In genomic region chr6:38262041-38262440, GRCh38 we compare ENCODE assay signal across 9 cellular contexts.
DNase-seq lines count a peak whose midpoint lies in the region; ATAC-seq and TF ChIP-seq lines count a peak whose summit lies in the region.
"Had no signal": no experiment of that assay in that cellular context is flagged by ENCODE, and none has a peak within 500 bp of the region (broad histone marks: within the 10 kb centered on the region; RNA-seq: fewer than 3 reads in every experiment).

No MANE protein-coding gene starts in this region.

- H3K4me3 ChIP-seq in right atrium auricular region (no peak overlapping the region), tibial nerve (no peak overlapping the region)

- no peak overlapping the region for H3K9ac ChIP-seq in H9 (ENCODE audit: extremely low read depth, insufficient read length, low read length)

- no peak overlapping the region for H3K14ac ChIP-seq in H9 (ENCODE audit: insufficient read depth, low read length)

- H3K36me3 ChIP-seq in right atrium auricular region (no peaks in the 10 kb centered on the region), tibial nerve (peaks cover 0 to 17% (median 0%) of the 10 kb centered on the region in 3 donors)

- H2BK20ac ChIP-seq in H9 (ENCODE audit: low read depth, low read length, poor library complexity, severe bottlenecking): no peak overlapping the region

- H3K4me1 ChIP-seq in H9 (ENCODE audit: insufficient read depth, low read length): peaks cover 11% of the 10 kb centered on the region; the same call in 1 of the 2 replicates
- peaks cover 0 to 20% of the 10 kb centered on the region in 2 donors for H3K4me1 ChIP-seq in right atrium auricular region
- H3K4me1 ChIP-seq in tibial nerve: peaks cover 0 to 30% (median 10%) of the 10 kb centered on the region in 4 donors

- H3K18ac ChIP-seq in H9 (ENCODE audit: insufficient read length, low read depth, low read length): no peak overlapping the region

- H3K9me3 Mint-ChIP-seq in H9: no peaks in the 10 kb centered on the region
- no peaks in the 10 kb centered on the region for H3K9me3 Mint-ChIP-seq in activated naive CD8-positive, alpha-beta T cell treated with anti-CD3 and anti-CD28 coated beads, Interleukin-2, amount 50 U/mL, for 24 hours

- H3K23me2 ChIP-seq in H9 (ENCODE audit: insufficient read length, low read depth, low read length, poor library complexity, severe bottlenecking): no peaks in the 10 kb centered on the region

- no peaks in the 10 kb centered on the region for H3K36me3 Mint-ChIP-seq in H9 (ENCODE audit: insufficient read depth in 1 of 3, low read depth in 3 of 3)
- peaks cover 8% of the 10 kb centered on the region for H3K36me3 Mint-ChIP-seq in activated naive CD8-positive, alpha-beta T cell treated with anti-CD3 and anti-CD28 coated beads, Interleukin-2, amount 50 U/mL, for 24 hours (ENCODE audit: low read depth)

- no peak overlapping the region for H2BK12ac ChIP-seq in H9 (ENCODE audit: insufficient read length, low read depth, low read length)

- no peak for ATAC-seq in activated naive CD8-positive, alpha-beta T cell treated with anti-CD3 and anti-CD28 coated beads, Interleukin-2, amount 50 U/mL, for 24 hours
- ATAC-seq in sciatic nerve (peak; percentile 34), HG02678 (IDR thresholded peaks at IDR 0.05; ENCODE audit: unreplicated experiment) (no peak)

- H3K79me1 ChIP-seq in H9 (ENCODE audit: insufficient read depth, low read depth, low read length, poor library complexity, severe bottlenecking): no peaks in the 10 kb centered on the region

- H4K91ac ChIP-seq in H9 (ENCODE audit: insufficient read length, low read depth, low read length): no peak overlapping the region

- no peak overlapping the region for H4K5ac ChIP-seq in H9 (ENCODE audit: insufficient read length, low read depth, low read length)

- TF ChIP-seq CTCF in H9 (conservative IDR thresholded peaks at IDR 0.05) (no peak), right atrium auricular region (IDR thresholded peaks at IDR 0.05) (no peak), tibial nerve (IDR thresholded peaks at IDR 0.05) (no peak)

- H3T11ph ChIP-seq in H9 (ENCODE audit: low read length): no peak overlapping the region

- H3K79me2 ChIP-seq in H9 (ENCODE audit: insufficient read depth, low read length): no peaks in the 10 kb centered on the region

- H3K27me3 ChIP-seq in H9 (ENCODE audit: insufficient read depth, low read length): no peaks in the 10 kb centered on the region
- H3K27me3 ChIP-seq in right atrium auricular region: no peaks in the 10 kb centered on the region
- no peaks in the 10 kb centered on the region for H3K27me3 ChIP-seq in tibial nerve

- no peak for TF ChIP-seq EP300 in tibial nerve (IDR thresholded peaks at IDR 0.05)

- intact Hi-C loops in sciatic nerve (cut with DNase I): no loop called here

- H4K20me1 ChIP-seq in H9 (ENCODE audit: control insufficient read depth, insufficient read depth, insufficient read length): no peaks in the 10 kb centered on the region

- WGBS in H9 (ENCODE audit: extremely low coverage, insufficient read length, low lambda C conversion rate): no CpG with 5 or more reads among the region's 1 CpG
- 20 to 38% methylated on average over 1 of the region's 1 CpG for WGBS in tibial nerve, 2 donors

- TF ChIP-seq POLR2A in tibial nerve (IDR thresholded peaks at IDR 0.05): no peak

- no peak overlapping the region for H4K8ac ChIP-seq in H9 (replicated peaks; ENCODE audit: insufficient read length, low read depth, low read length)

- H3K9me3 ChIP-seq in H9 (ENCODE audit: control insufficient read depth, low read depth, low read length) (no peaks in the 10 kb centered on the region), right atrium auricular region (no peaks in the 10 kb centered on the region), tibial nerve (no peaks in the 10 kb centered on the region)

- H3K56ac ChIP-seq in H9 (ENCODE audit: insufficient read length, low read depth, low read length): no peak overlapping the region

- H3K4ac ChIP-seq in H9 (ENCODE audit: low read depth, low read length): no peak overlapping the region

- no peak for DNase-seq in H9
- DNase-seq in activated naive CD8-positive, alpha-beta T cell treated with anti-CD3 and anti-CD28 coated beads, Interleukin-2, amount 50 U/mL, for 24 hours: no peak
- no peak for DNase-seq in right atrium auricular region (ENCODE audit: low spot score)
- DNase-seq in sciatic nerve (ENCODE audit: low spot score): no peak
- DNase-seq in tibial nerve (ENCODE audit: low spot score in 2 of 2): no peak
- no peak for DNase-seq in D341Med (ENCODE audit: low spot score)
- DNase-seq in T-helper 2 cell: no peak
- DNase-seq: T1000 had no signal

- H2AK5ac ChIP-seq in H9 (ENCODE audit: insufficient read length, low read length): no peak overlapping the region

- H3K27ac ChIP-seq in H9 (ENCODE audit: insufficient read length, low read depth, low read length): peak overlapping the region; percentile 69
- H3K27ac ChIP-seq in right atrium auricular region: peak overlapping the region; percentile 38 to 73
- H3K27ac ChIP-seq in tibial nerve: peak overlapping the region in 2 of 4 donors; percentile 48 to 67

- peak overlapping the region in 2 of 3 experiments; percentile 31 to 71; a peak in 2 of 7 replicates for H3K27ac Mint-ChIP-seq in H9
- H3K27ac Mint-ChIP-seq in activated naive CD8-positive, alpha-beta T cell treated with anti-CD3 and anti-CD28 coated beads, Interleukin-2, amount 50 U/mL, for 24 hours: peak overlapping the region; percentile 41

- H3K27me3 Mint-ChIP-seq in H9 (ENCODE audit: low read depth): peaks cover 1% of the 10 kb centered on the region; the same call in 1 of the 2 replicates
- H3K27me3 Mint-ChIP-seq in activated naive CD8-positive, alpha-beta T cell treated with anti-CD3 and anti-CD28 coated beads, Interleukin-2, amount 50 U/mL, for 24 hours: no peaks in the 10 kb centered on the region

- peaks cover 36 to 39% of the 10 kb centered on the region in 2 experiments for H3K4me1 Mint-ChIP-seq in H9
- H3K4me1 Mint-ChIP-seq in activated naive CD8-positive, alpha-beta T cell treated with anti-CD3 and anti-CD28 coated beads, Interleukin-2, amount 50 U/mL, for 24 hours: peaks cover 32% of the 10 kb centered on the region

- peak overlapping the region; percentile 8 for H3K4me2 ChIP-seq in H9 (ENCODE audit: insufficient read depth, insufficient read length, low read length)

- H2BK15ac ChIP-seq in H9 (ENCODE audit: low read depth, low read length): no peak overlapping the region

- no peak overlapping the region for H3K4me3 Mint-ChIP-seq in H9
- H3K4me3 Mint-ChIP-seq in activated naive CD8-positive, alpha-beta T cell treated with anti-CD3 and anti-CD28 coated beads, Interleukin-2, amount 50 U/mL, for 24 hours: no peak overlapping the region

- H2BK5ac ChIP-seq in H9 (ENCODE audit: insufficient read length, low read length): no peak overlapping the region

- no peak overlapping the region for H2AFZ ChIP-seq in H9 (ENCODE audit: low read length)

- no peak overlapping the region for H3K23ac ChIP-seq in H9 (ENCODE audit: insufficient read length, low read depth, low read length)

- H2BK120ac ChIP-seq in H9 (ENCODE audit: low read depth, low read length, poor library complexity, severe bottlenecking): no peak overlapping the region
